30 cellular contexts compared by ENCODE assay signal in the genomic region with DNA sequence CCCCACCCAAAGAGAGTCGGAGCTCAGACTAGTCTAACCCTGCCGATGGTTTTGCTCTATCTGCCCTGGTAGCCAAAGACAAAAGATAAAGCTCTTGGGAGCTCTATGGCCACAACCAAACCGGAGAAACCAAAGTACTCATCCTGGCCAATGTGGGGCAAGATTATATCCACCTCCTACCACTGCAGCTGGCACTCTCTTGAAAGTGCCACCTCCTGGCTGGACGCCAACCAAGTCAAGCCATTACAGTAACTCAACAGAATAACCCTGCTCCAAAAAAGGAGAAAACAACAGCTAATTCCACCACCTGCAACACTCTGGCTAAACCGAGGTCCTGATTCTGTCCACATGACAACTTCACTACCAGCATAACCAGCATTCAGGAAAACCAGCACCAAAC.
"Had no signal": no experiment of that assay in that cellular context is flagged by ENCODE, and none has a peak within 500 bp of the region (broad histone marks: within the 10 kb centered on the region; RNA-seq: fewer than 3 reads in every experiment).

No MANE protein-coding gene starts in this region.

- H3K4me3 ChIP-seq: Peyer's patch, SJCRH30, SK-N-MC had no signal

- H3K36me3 ChIP-seq: Peyer's patch, SJCRH30 had no signal

- H3K4me1 ChIP-seq: Peyer's patch, SJCRH30 had no signal

- ATAC-seq: PC-3, SK-N-SH treated with all-trans-retinoic acid at 6 μM for 48 hours, T-cell, T-helper 17 cell had no signal

- H3K27ac ChIP-seq: Peyer's patch, RWPE1, SJCRH30, SK-N-MC had no signal

- H3K27me3 ChIP-seq: Peyer's patch, SJCRH30 had no signal

- H3K9me3 ChIP-seq: Peyer's patch, SJCRH30 had no signal

- DNase-seq: Karpas-422, MM.1S, MV-4-11, NCI-H1092, NCI-H1105, NCI-H1417 treated with DMSO at 0.1 percent for 48 hours, NCI-H1436 treated with DMSO at 0.1 percent for 48 hours, NCI-H1694 treated with DMSO at 0.1 percent for 48 hours, NCI-H187 treated with DMSO at 0.1 percent for 48 hours, NCI-H2029, NCI-H2081, NCI-H2171 treated with DMSO at 0.1 percent for 48 hours, NCI-H2227 treated with DMSO at 0.1 percent for 48 hours, NCI-H345, NCI-H446, NCI-H510A treated with DMSO at 0.1 percent for 48 hours, NCI-H524 treated with DMSO at 0.1 percent for 48 hours, NCI-H526 treated with DMSO at 0.1 percent for 48 hours, NCI-H774, OCI-M1, PC-3, Peyer's patch, SHP77, SIG-M5, SJCRH30, T-cell, T-helper 17 cell had no signal
